Comparison of ENCODE assay signal across 1 cellular context in genomic region chr11:12195773-12196172, GRCh38.
A peak's percentile ranks its signal among the peaks of the same experiment; 100 is the strongest.
TF ChIP-seq lines count a peak whose summit lies in the region.

No MANE protein-coding gene starts in this region.

TF ChIP-seq in K562, 482 proteins besides CTCF, POLR2A, EP300 and RAD21 (continued from another document):
- TF ChIP-seq, protein P1, sequence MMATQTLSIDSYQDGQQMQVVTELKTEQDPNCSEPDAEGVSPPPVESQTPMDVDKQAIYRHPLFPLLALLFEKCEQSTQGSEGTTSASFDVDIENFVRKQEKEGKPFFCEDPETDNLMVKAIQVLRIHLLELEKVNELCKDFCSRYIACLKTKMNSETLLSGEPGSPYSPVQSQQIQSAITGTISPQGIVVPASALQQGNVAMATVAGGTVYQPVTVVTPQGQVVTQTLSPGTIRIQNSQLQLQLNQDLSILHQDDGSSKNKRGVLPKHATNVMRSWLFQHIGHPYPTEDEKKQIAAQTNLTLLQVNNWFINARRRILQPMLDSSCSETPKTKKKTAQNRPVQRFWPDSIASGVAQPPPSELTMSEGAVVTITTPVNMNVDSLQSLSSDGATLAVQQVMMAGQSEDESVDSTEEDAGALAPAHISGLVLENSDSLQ (IDR thresholded peaks at IDR 0.05) = peak; percentile 89
- TF ChIP-seq MTA2 (IDR thresholded peaks at IDR 0.05; ENCODE audit: low read depth) (0 out of 2 replicates have a peak, but pooled peaks have one; percentile 28), HDAC1 (IDR thresholded peaks at IDR 0.05) (0 out of 4 replicates have a peak, but pooled peaks of 1 of the 2 experiments have one; percentile 35), WHSC1 (IDR thresholded peaks at IDR 0.05; ENCODE audit: low read length) (peak; percentile 32), ZNF766 (CRISPR knock-in tag; conservative IDR thresholded peaks at IDR 0.05) (no peak), NR2C2 (CRISPR knock-in tag; IDR thresholded peaks at IDR 0.05) (no peak), NR2C2 (tag; IDR thresholded peaks at IDR 0.05) (0 out of 2 replicates have a peak, but pooled peaks have one; percentile 17), RCOR1 (IDR thresholded peaks at IDR 0.05; ENCODE audit: borderline replicate concordance in 1 of 2, low read depth in 2 of 2, low read length in 2 of 2) (peak in 1 of 2 experiments; percentile 74; a peak in 2 of 4 replicates), KDM1A (IDR thresholded peaks at IDR 0.05) (peak; percentile 50 to 71; a peak in 3 of 4 replicates), ZNF3 (CRISPR knock-in tag; IDR thresholded peaks at IDR 0.05) (no peak), ARID1B (IDR thresholded peaks at IDR 0.05) (peak; percentile 75), CBFA2T3 (IDR thresholded peaks at IDR 0.05) (peak; percentile 85), TCF3 (CRISPR knock-in tag; IDR thresholded peaks at IDR 0.05) (peak; percentile 67), CBFA2T2 (conservative IDR thresholded peaks at IDR 0.05) (peak; percentile 77), CREM (IDR thresholded peaks at IDR 0.05; ENCODE audit: low read depth) (0 out of 2 replicates have a peak, but pooled peaks have one; percentile 10), NR4A1 (CRISPR knock-in tag; IDR thresholded peaks at IDR 0.05) (no peak), NR4A1 (tag; IDR thresholded peaks at IDR 0.05) (no peak), TEAD4 (IDR thresholded peaks at IDR 0.05; ENCODE audit: low read length) (peak; percentile 65), TEAD4 (CRISPR knock-in tag; IDR thresholded peaks at IDR 0.05; ENCODE audit: borderline replicate concordance) (no peak)
- TF ChIP-seq, protein P2, sequence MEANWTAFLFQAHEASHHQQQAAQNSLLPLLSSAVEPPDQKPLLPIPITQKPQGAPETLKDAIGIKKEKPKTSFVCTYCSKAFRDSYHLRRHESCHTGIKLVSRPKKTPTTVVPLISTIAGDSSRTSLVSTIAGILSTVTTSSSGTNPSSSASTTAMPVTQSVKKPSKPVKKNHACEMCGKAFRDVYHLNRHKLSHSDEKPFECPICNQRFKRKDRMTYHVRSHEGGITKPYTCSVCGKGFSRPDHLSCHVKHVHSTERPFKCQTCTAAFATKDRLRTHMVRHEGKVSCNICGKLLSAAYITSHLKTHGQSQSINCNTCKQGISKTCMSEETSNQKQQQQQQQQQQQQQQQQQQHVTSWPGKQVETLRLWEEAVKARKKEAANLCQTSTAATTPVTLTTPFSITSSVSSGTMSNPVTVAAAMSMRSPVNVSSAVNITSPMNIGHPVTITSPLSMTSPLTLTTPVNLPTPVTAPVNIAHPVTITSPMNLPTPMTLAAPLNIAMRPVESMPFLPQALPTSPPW (CRISPR knock-in tag; IDR thresholded peaks at IDR 0.05) = 0 out of 2 replicates have a peak, but pooled peaks have one; percentile 22
- TF ChIP-seq, protein P3, sequence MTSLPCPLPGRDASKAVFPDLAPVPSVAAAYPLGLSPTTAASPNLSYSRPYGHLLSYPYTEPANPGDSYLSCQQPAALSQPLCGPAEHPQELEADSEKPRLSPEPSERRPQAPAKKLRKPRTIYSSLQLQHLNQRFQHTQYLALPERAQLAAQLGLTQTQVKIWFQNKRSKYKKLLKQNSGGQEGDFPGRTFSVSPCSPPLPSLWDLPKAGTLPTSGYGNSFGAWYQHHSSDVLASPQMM (CRISPR knock-in tag; IDR thresholded peaks at IDR 0.05) = no peak
